ENCODE assay signal across 15 cellular contexts in the genomic region with DNA sequence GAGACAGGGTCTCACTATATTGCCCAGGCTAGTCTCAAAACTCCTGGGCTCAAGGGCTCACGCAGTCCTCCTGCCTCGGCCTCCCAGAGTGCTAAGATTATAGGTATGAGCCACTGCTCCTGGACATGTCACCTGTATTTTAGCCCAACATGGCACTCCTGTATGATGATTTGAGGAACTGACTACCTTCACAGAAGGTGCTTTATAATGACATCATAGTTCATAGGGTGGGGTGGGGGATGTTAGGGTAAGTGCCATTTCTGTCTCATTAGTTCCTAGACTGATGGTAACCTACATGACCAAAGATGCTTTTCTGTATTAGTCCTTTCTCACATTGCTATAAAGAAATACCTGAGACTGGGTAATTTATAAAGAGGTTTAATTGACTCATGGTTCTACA.
DNase-seq lines count a peak whose midpoint lies in the region; ATAC-seq, FAIRE-seq and TF ChIP-seq lines count a peak whose summit lies in the region.
"Had no signal": no experiment of that assay in that cellular context is flagged by ENCODE, and none has a peak within 500 bp of the region (broad histone marks: within the 10 kb centered on the region; RNA-seq: fewer than 3 reads in every experiment).

No MANE protein-coding gene starts in this region.

- H3K9me3 ChIP-seq in K562 (replicated peaks; ENCODE audit: control insufficient read depth, insufficient read depth, low read depth, low read length) (no peaks in the 10 kb centered on the region), neutrophil (no peaks in the 10 kb centered on the region)
- H3K9me3 ChIP-seq: BE2C had no signal

- no peak for TF ChIP-seq RAD21 in K562 (CRISPR knock-in tag; conservative IDR thresholded peaks at IDR 0.05 in 1 of 2, IDR thresholded peaks at IDR 0.05 in 1 of 2)

- H3K36me3 ChIP-seq in ACC112 (ENCODE audit: insufficient read depth, low read length) (no peaks in the 10 kb centered on the region), K562 (ENCODE audit: control insufficient read depth, insufficient read depth, low read length) (no peaks in the 10 kb centered on the region), neutrophil (peaks cover 5% of the 10 kb centered on the region)
- H3K36me3 ChIP-seq: BE2C had no signal

- H3K4me1 ChIP-seq in ACC112 (ENCODE audit: control insufficient read depth, insufficient read depth, low read length, unreplicated experiment) (peaks cover 68% of the 10 kb centered on the region), K562 (replicated peaks in 1 of 2; ENCODE audit: control insufficient read depth in 2 of 2, insufficient read depth in 2 of 2, low read length in 2 of 2) (peaks cover 13 to 14% of the 10 kb centered on the region in 2 experiments; a peak in 4 of 5 replicates), neutrophil (ENCODE audit: control insufficient read depth in 1 of 2, insufficient read depth in 1 of 2, low read depth in 1 of 2, low read length in 1 of 2) (peaks cover 0 to 13% of the 10 kb centered on the region in 2 experiments)

- H3K79me2 ChIP-seq in ACC112 (ENCODE audit: control insufficient read depth, insufficient read depth, low read length, unreplicated experiment) (peaks cover 92% of the 10 kb centered on the region), K562 (ENCODE audit: control insufficient read depth, insufficient read depth, low read length) (peaks cover 48% of the 10 kb centered on the region)

- intact Hi-C loops in K562 (cut with micrococcal nuclease), result no loop called here

- no peak for TF ChIP-seq EP300 in K562 (IDR thresholded peaks at IDR 0.05; ENCODE audit: low read length)

- no peak overlapping the region for H3K4me2 ChIP-seq in K562 (ENCODE audit: insufficient read depth, low read length)

- DNase-seq in K562 (ENCODE audit: extremely low read depth in 1 of 4, low spot score in 3 of 4) (no peak), globus pallidus (ENCODE audit: low spot score) (no peak), immature natural killer cell (no peak)
- DNase-seq: activated CD4-positive, alpha-beta T cell treated with anti-CD3 and anti-CD28 coated beads, Interleukin-2, amount 50 U/mL, for 4 hours; BE2C; effector CD4-positive, alpha-beta T cell; NCI-H2107; NCI-H774; small intestine had no signal

- no peak overlapping the region for H3K9ac ChIP-seq in K562 (ENCODE audit: insufficient read depth in 1 of 2, low read depth in 2 of 2, low read length in 2 of 2)

- in situ Hi-C loops in K562 (cut with MboI), result no loop called here

- H3K27me3 Mint-ChIP-seq in immature natural killer cell (ENCODE audit: low read depth in 3 of 3), result peaks cover 0 to 2% (median 1%) of the 10 kb centered on the region in 3 donors

- H3K27ac ChIP-seq in ACC112 (ENCODE audit: low read depth, low read length) (peak overlapping the region; percentile 93), K562 (ENCODE audit: extremely low read depth, low read depth, low read length) (no peak overlapping the region), neutrophil (peak overlapping the region; percentile 7)

- ATAC-seq in GM19372 (IDR thresholded peaks at IDR 0.05; ENCODE audit: low read depth, unreplicated experiment) (peak; percentile 11), K562 (no peak), HG03139 (IDR thresholded peaks at IDR 0.05; ENCODE audit: unreplicated experiment) (no peak), HG02763 (IDR thresholded peaks at IDR 0.05; ENCODE audit: unreplicated experiment) (no peak)

- H3K4me3 ChIP-seq in ACC112 (ENCODE audit: low read depth, low read length), result no peak overlapping the region
- H3K4me3 ChIP-seq in K562, result no peak overlapping the region
- no peak overlapping the region for H3K4me3 ChIP-seq in neutrophil (ENCODE audit: low read depth in 1 of 2, low read length in 1 of 2)

- TF ChIP-seq CTCF in K562 (IDR thresholded peaks at IDR 0.05 in 2 of 3, conservative IDR thresholded peaks at IDR 0.05 in 1 of 3; ENCODE audit: insufficient read depth in 2 of 3, low read depth in 1 of 3, low read length in 3 of 3) (no peak), neutrophil (IDR thresholded peaks at IDR 0.05) (no peak)

- no peak overlapping the region for H3K27ac Mint-ChIP-seq in immature natural killer cell

- no peaks in the 10 kb centered on the region for H3K36me3 Mint-ChIP-seq in immature natural killer cell

- peaks cover 47 to 68% of the 10 kb centered on the region in 2 donors for H3K4me1 Mint-ChIP-seq in immature natural killer cell

- no peaks in the 10 kb centered on the region; the same call in 1 of the 2 replicates for H4K20me1 ChIP-seq in K562 (replicated peaks; ENCODE audit: control insufficient read depth, insufficient read depth, low read length)

- H2AFZ ChIP-seq in ACC112 (ENCODE audit: low read length, unreplicated experiment), result no peak overlapping the region
- H2AFZ ChIP-seq in K562 (ENCODE audit: low read depth, low read length), result no peak overlapping the region

- no TSS peak for BruUV-seq in K562 (replicated peaks; lab: Mats Ljungman, UMichigan)

- TF ChIP-seq POLR2A in K562 (conservative IDR thresholded peaks at IDR 0.05), result no peak

- WGBS in K562 (ENCODE audit: insufficient coverage, low coverage, missing lambda C conversion rate), result 100% methylated on average over 2 of the region's 2 CpGs

- H3K4me3 Mint-ChIP-seq in immature natural killer cell, result no peak overlapping the region
- H3K4me3 Mint-ChIP-seq: T-helper 1 cell treated with Interleukin-12 subunit alpha and Interleukin-12 subunit beta and Interleukin-4 antibody, amounts not matched to agents 30 μg/mL and 1 μg/mL, for 36 hours had no signal

- POLR2A ChIA-PET in K562 (lab: Yijun Ruan, JAX), result no interaction called here

- H3K27me3 ChIP-seq in ACC112 (ENCODE audit: insufficient read depth, low read length), result no peaks in the 10 kb centered on the region
- H3K27me3 ChIP-seq in K562 (ENCODE audit: control insufficient read depth in 2 of 2, insufficient read depth in 2 of 2, low read length in 2 of 2), result no peaks in the 10 kb centered on the region
- H3K27me3 ChIP-seq in neutrophil, result no peaks in the 10 kb centered on the region
- H3K27me3 ChIP-seq: BE2C had no signal

- CTCF ChIA-PET in K562 (lab: Yijun Ruan, JAX; ENCODE audit: low intra/inter-chr PET ratio), result no interaction called here

- no peaks in the 10 kb centered on the region for H3K9me1 ChIP-seq in K562 (ENCODE audit: control insufficient read depth, insufficient read depth, low read length)

- no peak for FAIRE-seq in K562 (lab: Jason Lieb, UNC)
- FAIRE-seq: small intestine had no signal

- no peaks in the 10 kb centered on the region for H3K9me3 Mint-ChIP-seq in immature natural killer cell
- H3K9me3 Mint-ChIP-seq: T-helper 1 cell treated with Interleukin-12 subunit alpha and Interleukin-12 subunit beta and Interleukin-4 antibody, amounts not matched to agents 30 μg/mL and 1 μg/mL, for 36 hours had no signal

TF ChIP-seq in K562, 482 proteins besides CTCF, POLR2A, EP300 and RAD21:
- TF ChIP-seq ZBTB9 (CRISPR knock-in tag; IDR thresholded peaks at IDR 0.05) (no peak), ZNF121 (CRISPR knock-in tag; conservative IDR thresholded peaks at IDR 0.05) (peak; percentile 33; the same call in 1 of the 2 replicates), POU5F1 (IDR thresholded peaks at IDR 0.05; ENCODE audit: borderline replicate concordance, low read depth, low read length, partially characterized antibody) (no peak), NFYB (IDR thresholded peaks at IDR 0.05; ENCODE audit: extremely low read depth, insufficient read length) (no peak)
TF ChIP-seq in K562: peak in this region for 1.
